In the genomic region with DNA sequence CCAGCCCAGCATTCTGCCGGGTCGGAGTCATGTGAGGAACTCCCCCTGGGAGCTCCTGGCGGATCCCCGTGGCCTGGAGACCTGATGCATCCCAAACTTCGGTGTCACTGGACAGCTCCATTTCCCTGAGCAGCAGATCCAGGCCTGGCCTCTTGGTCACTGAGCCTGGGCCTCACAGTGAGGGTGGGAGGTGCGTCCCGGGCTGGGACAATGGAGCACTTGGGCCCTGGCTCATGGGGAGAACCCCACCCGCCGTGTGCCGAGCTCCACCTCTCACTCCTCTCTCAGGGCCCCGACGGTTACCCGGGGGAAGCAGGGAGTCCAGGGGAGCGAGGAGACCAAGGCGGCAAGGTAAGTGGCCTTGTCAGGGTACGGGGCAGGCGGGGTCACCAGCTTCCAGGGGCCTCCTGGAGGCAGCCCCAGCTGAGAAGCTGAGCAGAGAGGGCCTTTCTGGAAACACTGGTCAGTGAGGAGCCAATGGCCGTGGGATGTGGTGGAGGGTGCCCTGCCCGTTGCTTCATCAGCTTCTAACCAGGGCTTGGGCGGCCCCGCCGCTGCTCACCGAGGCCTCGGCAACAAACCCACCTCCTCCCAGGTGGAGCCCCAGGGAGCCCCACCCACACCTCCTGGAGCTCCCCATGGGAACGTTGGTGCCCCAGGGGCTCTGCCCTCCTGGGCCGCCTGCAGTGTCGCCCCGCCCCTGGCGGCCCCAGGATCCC, we compare ENCODE assay signal across 15 cellular contexts. TPM values are rescaled to one million over a fixed set of nuclear protein-coding genes. Genes with fewer than 3 reads are reported as not detected.
A peak's percentile ranks its signal among the peaks of the same experiment; 100 is the strongest.
DNase-seq lines count a peak whose midpoint lies in the region; ATAC-seq and TF ChIP-seq lines count a peak whose summit lies in the region.
"Had no signal": no experiment of that assay in that cellular context is flagged by ENCODE, and none has a peak within 500 bp of the region (broad histone marks: within the 10 kb centered on the region; RNA-seq: fewer than 3 reads in every experiment).

No MANE protein-coding gene starts in this region.

- H2BK20ac ChIP-seq in H9 (ENCODE audit: low read depth, low read length, poor library complexity, severe bottlenecking): no peak overlapping the region

- no peak overlapping the region for H3K18ac ChIP-seq in H9 (ENCODE audit: insufficient read length, low read depth, low read length)

- H3K4me3 ChIP-seq in BLaER1 treated with 17β-estradiol and CSF1 and Interleukin-3, amounts not matched to agents 10 nM and 100 nM: no peak overlapping the region
- H3K4me3 ChIP-seq in fibroblast of mammary gland (ENCODE audit: control insufficient read depth, low read depth, low read length): no peak overlapping the region
- no peak overlapping the region for H3K4me3 ChIP-seq in ovary
- H3K4me3 ChIP-seq: tibial nerve had no signal

- H3K23ac ChIP-seq in H9 (ENCODE audit: insufficient read length, low read depth, low read length): no peak overlapping the region

- no peaks in the 10 kb centered on the region for H3K27me3 Mint-ChIP-seq in H9 (ENCODE audit: low read depth)

- no peaks in the 10 kb centered on the region for H3K79me1 ChIP-seq in H9 (ENCODE audit: insufficient read depth, low read depth, low read length, poor library complexity, severe bottlenecking)

- H3K27ac Mint-ChIP-seq in H9: no peak overlapping the region
- H3K27ac Mint-ChIP-seq: T-helper 1 cell treated with Interleukin-12 subunit alpha and Interleukin-12 subunit beta and Interleukin-4 antibody, amounts not matched to agents 30 μg/mL and 1 μg/mL, for 36 hours had no signal

- no peak for TF ChIP-seq POLR2A in ovary (IDR thresholded peaks at IDR 0.05)

- no peak for TF ChIP-seq EP300 in ovary (IDR thresholded peaks at IDR 0.05)

- peaks cover 0 to 64% (median 46%) of the 10 kb centered on the region in 10 experiments; a peak in 16 of 20 replicates for H3K4me1 ChIP-seq in BLaER1 treated with 17β-estradiol and CSF1 and Interleukin-3, amounts not matched to agents 10 nM and 100 nM
- H3K4me1 ChIP-seq in H9 (ENCODE audit: insufficient read depth, low read length) (no peaks in the 10 kb centered on the region), ovary (ENCODE audit: insufficient read depth) (no peaks in the 10 kb centered on the region)

- no peak overlapping the region for H3K9ac ChIP-seq in BLaER1 treated with 17β-estradiol and CSF1 and Interleukin-3, amounts not matched to agents 10 nM and 100 nM
- H3K9ac ChIP-seq in H9 (ENCODE audit: extremely low read depth, insufficient read length, low read length): no peak overlapping the region

- no peak overlapping the region for H4K91ac ChIP-seq in H9 (ENCODE audit: insufficient read length, low read depth, low read length)

- H3K27me3 ChIP-seq in BLaER1 treated with 17β-estradiol and CSF1 and Interleukin-3, amounts not matched to agents 10 nM and 100 nM: no peaks in the 10 kb centered on the region
- H3K27me3 ChIP-seq in H9 (ENCODE audit: insufficient read depth, low read length): no peaks in the 10 kb centered on the region
- H3K27me3 ChIP-seq in ovary: no peaks in the 10 kb centered on the region
- H3K27me3 ChIP-seq: brain microvascular endothelial cell, tibial nerve had no signal

- no peak overlapping the region for H2BK5ac ChIP-seq in H9 (ENCODE audit: insufficient read length, low read length)

- H3K4ac ChIP-seq in H9 (ENCODE audit: low read depth, low read length): no peak overlapping the region

- no peak overlapping the region for H2AK5ac ChIP-seq in H9 (ENCODE audit: insufficient read length, low read length)

- H2AFZ ChIP-seq in H9 (ENCODE audit: low read length): no peak overlapping the region

- no peak overlapping the region for H2BK12ac ChIP-seq in H9 (ENCODE audit: insufficient read length, low read depth, low read length)

- no peak for ATAC-seq in GM21381 (IDR thresholded peaks at IDR 0.05; ENCODE audit: unreplicated experiment)

- DNase-seq in H9: peak; percentile 14
- DNase-seq in fibroblast of mammary gland (ENCODE audit: low read depth): peak; percentile 38
- DNase-seq in ovary: peak; percentile 11 to 33 (median 21)
- no peak for DNase-seq in GM10266 (ENCODE audit: extremely low spot score)
- no peak for DNase-seq in G401 (ENCODE audit: low spot score)
- DNase-seq: activated CD4-positive, alpha-beta T cell treated with anti-CD3 and anti-CD28 coated beads, Interleukin-2, amount 50 U/mL, for 1 hour; brain microvascular endothelial cell; effector CD4-positive, alpha-beta T cell; NCI-H2029 treated with DMSO at 0.1 percent for 48 hours; NCI-H774 had no signal

- H3K56ac ChIP-seq in H9 (ENCODE audit: insufficient read length, low read depth, low read length): no peak overlapping the region

- H3T11ph ChIP-seq in H9 (ENCODE audit: low read length): no peak overlapping the region

- H3K9me3 ChIP-seq in BLaER1 treated with 17β-estradiol and CSF1 and Interleukin-3, amounts not matched to agents 10 nM and 100 nM (replicated peaks in 1 of 11): peaks cover 10 to 21% (median 14%) of the 10 kb centered on the region in 11 experiments
- H3K9me3 ChIP-seq in H9 (ENCODE audit: control insufficient read depth, low read depth, low read length): no peaks in the 10 kb centered on the region
- H3K9me3 ChIP-seq in ovary: no peaks in the 10 kb centered on the region

- no peak overlapping the region for H3K4me3 Mint-ChIP-seq in H9
- H3K4me3 Mint-ChIP-seq: T-helper 1 cell treated with Interleukin-12 subunit alpha and Interleukin-12 subunit beta and Interleukin-4 antibody, amounts not matched to agents 30 μg/mL and 1 μg/mL, for 36 hours had no signal

- no peak overlapping the region for H3K14ac ChIP-seq in H9 (ENCODE audit: insufficient read depth, low read length)

- H2BK15ac ChIP-seq in H9 (ENCODE audit: low read depth, low read length): no peak overlapping the region

- no peaks in the 10 kb centered on the region for H3K4me1 Mint-ChIP-seq in H9

- no peak for TF ChIP-seq CTCF in H9 (conservative IDR thresholded peaks at IDR 0.05)
- no peak for TF ChIP-seq CTCF in fibroblast of mammary gland (conservative IDR thresholded peaks at IDR 0.05; ENCODE audit: control insufficient read depth, insufficient read depth, low read depth, low read length)
- TF ChIP-seq CTCF in ovary (IDR thresholded peaks at IDR 0.05): no peak
- TF ChIP-seq CTCF in GM10266 (IDR thresholded peaks at IDR 0.05; ENCODE audit: control insufficient read depth, insufficient read depth, low read depth, missing control alignments): no peak

- intact Hi-C loops in ovary (cut with DNase I): no loop called here

- in situ Hi-C loops in G401 (cut with HindIII; ENCODE audit: low sequenced_read_pairs): no loop called here

- no peaks in the 10 kb centered on the region for H3K79me2 ChIP-seq in H9 (ENCODE audit: insufficient read depth, low read length)

- H3K27ac ChIP-seq in BLaER1 treated with 17β-estradiol and CSF1 and Interleukin-3, amounts not matched to agents 10 nM and 100 nM: no peak overlapping the region
- H3K27ac ChIP-seq in H9 (ENCODE audit: insufficient read length, low read depth, low read length) (no peak overlapping the region), ovary (no peak overlapping the region)
- H3K27ac ChIP-seq: brain microvascular endothelial cell had no signal

- peaks cover 25 to 62% (median 32%) of the 10 kb centered on the region in 3 experiments for H3K36me3 Mint-ChIP-seq in H9 (ENCODE audit: insufficient read depth in 1 of 3, low read depth in 3 of 3)

- no peak overlapping the region for H4K8ac ChIP-seq in H9 (replicated peaks; ENCODE audit: insufficient read length, low read depth, low read length)

- peaks cover 10 to 33% (median 17%) of the 10 kb centered on the region in 11 experiments; a peak in 17 of 22 replicates for H3K36me3 ChIP-seq in BLaER1 treated with 17β-estradiol and CSF1 and Interleukin-3, amounts not matched to agents 10 nM and 100 nM
- H3K36me3 ChIP-seq in ovary: no peaks in the 10 kb centered on the region

- no peaks in the 10 kb centered on the region for H3K23me2 ChIP-seq in H9 (ENCODE audit: insufficient read length, low read depth, low read length, poor library complexity, severe bottlenecking)

- peaks cover 0 to 8% of the 10 kb centered on the region in 2 experiments; a peak in 2 of 5 replicates for H3K9me3 Mint-ChIP-seq in H9

- H2BK120ac ChIP-seq in H9 (ENCODE audit: low read depth, low read length, poor library complexity, severe bottlenecking): no peak overlapping the region

- H4K5ac ChIP-seq in H9 (ENCODE audit: insufficient read length, low read depth, low read length): no peak overlapping the region

- no CpG with 5 or more reads among the region's 29 CpGs for WGBS in H9 (ENCODE audit: extremely low coverage, insufficient read length, low lambda C conversion rate)
- WGBS in ovary, 3 donors: 77 to 85% (median 81%) methylated on average over 28 to 29 of the region's 29 CpGs

- H3K4me2 ChIP-seq in BLaER1 treated with 17β-estradiol and CSF1 and Interleukin-3, amounts not matched to agents 10 nM and 100 nM: peak overlapping the region in 7 of 11 experiments; percentile 20 to 73 (median 50); a peak in 11 of 22 replicates
- H3K4me2 ChIP-seq in H9 (ENCODE audit: insufficient read depth, insufficient read length, low read length): no peak overlapping the region

- peaks cover 0 to 38% (median 0%) of the 10 kb centered on the region in 11 experiments; a peak in 7 of 22 replicates for H4K20me1 ChIP-seq in BLaER1 treated with 17β-estradiol and CSF1 and Interleukin-3, amounts not matched to agents 10 nM and 100 nM
- H4K20me1 ChIP-seq in H9 (ENCODE audit: control insufficient read depth, insufficient read depth, insufficient read length): no peaks in the 10 kb centered on the region

RNA-seq across cellular contexts. Expression of gene COL6A2, which starts 19.8 kb away (rescaled TPM):
- 124 and 129 TPM in 2 replicates for total RNA-seq in H9 (2021)
- total RNA-seq in ovary: 1,000 to 10,000 TPM in 1 of 7 donors, 100 to 1,000 TPM in 6; 222 to 1,092 (median 831) TPM
- polyA plus RNA-seq in ovary: 100 to 1,000 TPM in 1 of 2 donors, 10 to 100 TPM in 1; 50.9 to 818 TPM
- total RNA-seq in G401 (2014; rRNA removed; shearing (Covaris generic)): 69.1 and 79.2 TPM in 2 replicates

RNA-seq across cellular contexts. Expression of gene FTCD, which starts 37.6 kb away (rescaled TPM):
- 6.7 and 6.8 TPM in 2 replicates for total RNA-seq in H9 (2021)
- 1 to 10 TPM in 5 of 7 donors, under 1 TPM in 2; 0.83 to 7.5 (median 3.8) TPM for total RNA-seq in ovary
- 1 to 10 TPM in 1 of 2 donors, not detected in 1; 3.5 TPM for polyA plus RNA-seq in ovary
- total RNA-seq in G401 (2014; rRNA removed; shearing (Covaris generic)): 1.1 TPM in 1 of 2 replicates, not detected in the other
- total RNA-seq: pulmonary artery endothelial cell had no signal

Comparison
In these comparisons a context has a peak if more than half of its experiments do, and no peak if none do; other contexts are left out.
1. DNase-seq: peak in H9 (single experiment), fibroblast of mammary gland (single experiment) and ovary (5 of 5); none in GM10266 (single experiment) and G401 (single experiment).